9 cellular contexts compared by ENCODE assay signal in the genomic region with DNA sequence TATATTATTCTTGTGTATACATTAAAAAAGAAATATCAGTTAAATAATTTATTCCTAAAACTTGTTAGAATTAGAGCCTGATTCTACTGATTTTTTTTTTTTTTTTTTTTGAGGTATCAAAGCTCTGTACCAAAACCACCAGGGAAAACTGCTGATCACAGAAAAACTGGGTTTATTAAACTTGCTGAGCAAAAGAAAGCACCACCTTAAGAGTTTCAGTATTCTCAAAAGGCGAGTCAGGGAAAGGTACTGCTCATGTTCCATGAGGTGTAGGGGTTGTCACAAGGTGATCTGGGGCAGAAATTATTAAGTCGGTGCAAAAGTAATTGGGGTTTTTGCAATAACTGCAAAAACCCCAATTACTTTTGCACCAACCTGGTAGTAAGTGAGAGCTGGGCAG.
"Had no signal": no experiment of that assay in that cellular context is flagged by ENCODE, and none has a peak within 500 bp of the region (broad histone marks: within the 10 kb centered on the region; RNA-seq: fewer than 3 reads in every experiment).

No MANE protein-coding gene starts in this region.

- H3K27ac Mint-ChIP-seq: HFFc6, IgD-negative memory B cell had no signal

- ATAC-seq: HCT116, HepG2 had no signal

- H3K9me3 ChIP-seq: HAP-1 had no signal

- H2AFZ ChIP-seq: GM23248 had no signal

- DNase-seq: GM23248, GOT3, H7, HFFc6 had no signal

- H3K36me3 ChIP-seq: HAP-1 had no signal

- H3K4me3 ChIP-seq: GM23248, HAP-1 had no signal

- H3K9me3 Mint-ChIP-seq: HFFc6 had no signal

- H3K4me3 Mint-ChIP-seq: HFFc6, IgD-negative memory B cell had no signal

- H3K27ac ChIP-seq: GM23248, HL-60 had no signal

- H3K9ac ChIP-seq: GM23248 had no signal
